ENCODE assay signal across 10 cellular contexts in genomic region chr2:68387408-68388350, GRCh38. TPM values are rescaled to one million over a fixed set of nuclear protein-coding genes. Genes with fewer than 3 reads are reported as not detected.
DNase-seq lines count a peak whose midpoint lies in the region; ATAC-seq and TF ChIP-seq lines count a peak whose summit lies in the region.
"Had no signal": no experiment of that assay in that cellular context is flagged by ENCODE, and none has a peak within 500 bp of the region (broad histone marks: within the 10 kb centered on the region; RNA-seq: fewer than 3 reads in every experiment).

No MANE protein-coding gene starts in this region.

- no peaks in the 10 kb centered on the region for H3K9me3 ChIP-seq in upper lobe of left lung
- H3K9me3 ChIP-seq: pancreas had no signal

- ATAC-seq in HG03135 (IDR thresholded peaks at IDR 0.05; ENCODE audit: unreplicated experiment) (peak; percentile 45), upper lobe of left lung (ENCODE audit: low FRiP score in 2 of 2) (peak; percentile 34 to 51)

- no peak for TF ChIP-seq EP300 in upper lobe of left lung (IDR thresholded peaks at IDR 0.05)

- POLR2A ChIA-PET in MCF 10A (lab: Yijun Ruan, JAX), result no interaction called here

- H3K4me3 ChIP-seq in upper lobe of left lung (no peak overlapping the region), foreskin fibroblast (ENCODE audit: low read depth in 1 of 2, low read length in 2 of 2) (no peak overlapping the region)
- H3K4me3 ChIP-seq: pancreas had no signal

- H3K9me3 Mint-ChIP-seq in activated naive CD4-positive, alpha-beta T cell treated with anti-CD3 and anti-CD28 coated beads, Interleukin-2, amount 10 ng/mL, durations not matched to agents 7 days and 5 days, result no peaks in the 10 kb centered on the region
- H3K9me3 Mint-ChIP-seq in T-helper 2 cell treated with Interferon-gamma antibody and Interleukin-4, amounts not matched to agents 5 μg/mL and 100 μg/mL, for 36 hours, result no peaks in the 10 kb centered on the region
- H3K9me3 Mint-ChIP-seq in MCF 10A (ENCODE audit: unreplicated experiment), result no peaks in the 10 kb centered on the region

- 42 to 45% methylated on average over 5 of the region's 5 CpGs for WGBS in upper lobe of left lung, 2 donors

- peaks cover 24% of the 10 kb centered on the region for H3K27me3 Mint-ChIP-seq in activated naive CD4-positive, alpha-beta T cell treated with anti-CD3 and anti-CD28 coated beads, Interleukin-2, amount 10 ng/mL, durations not matched to agents 7 days and 5 days
- H3K27me3 Mint-ChIP-seq in T-helper 2 cell treated with Interferon-gamma antibody and Interleukin-4, amounts not matched to agents 5 μg/mL and 100 μg/mL, for 36 hours (ENCODE audit: low read depth), result peaks cover 38% of the 10 kb centered on the region
- peaks cover 44% of the 10 kb centered on the region for H3K27me3 Mint-ChIP-seq in MCF 10A (ENCODE audit: insufficient read depth, unreplicated experiment)

- no peaks in the 10 kb centered on the region for H3K36me3 ChIP-seq in upper lobe of left lung
- H3K36me3 ChIP-seq: pancreas had no signal

- peak; percentile 25 for DNase-seq in activated naive CD4-positive, alpha-beta T cell treated with anti-CD3 and anti-CD28 coated beads, Interleukin-2, amount 10 ng/mL, durations not matched to agents 7 days and 5 days
- DNase-seq in activated naive CD4-positive, alpha-beta T cell treated with Interleukin-2 at 50 U/mL for 16 hours, result no peak
- DNase-seq in T-helper 2 cell treated with Interferon-gamma antibody and Interleukin-4, amounts not matched to agents 5 μg/mL and 100 μg/mL, for 36 hours (ENCODE audit: low spot score), result peak; percentile 20
- no peak for DNase-seq in upper lobe of left lung
- DNase-seq in foreskin fibroblast, result no peak
- no peak for DNase-seq in G401 (ENCODE audit: low spot score)
- DNase-seq in MCF 10A (ENCODE audit: unreplicated experiment), result no peak
- DNase-seq: pancreas had no signal

- CTCF ChIA-PET in activated naive CD4-positive, alpha-beta T cell treated with anti-CD3 and anti-CD28 coated beads, Interleukin-2, amount 10 ng/mL, durations not matched to agents 7 days and 5 days (lab: Charles Lee), result interaction anchor here (4.1 kb wide), 1 partner anchor 53 kb away, joined by 17 read pairs; no protein-coding TSS in a partner anchor
- CTCF ChIA-PET in MCF 10A (lab: Yijun Ruan, JAX), result interaction anchor here (0.6 to 0.7 kb wide), 2 partner anchors 75 to 419 kb away, joined by 3 to 4 read pairs; no protein-coding TSS in a partner anchor

- H3K4me3 Mint-ChIP-seq in activated naive CD4-positive, alpha-beta T cell treated with anti-CD3 and anti-CD28 coated beads, Interleukin-2, amount 10 ng/mL, durations not matched to agents 7 days and 5 days, result no peak overlapping the region
- H3K4me3 Mint-ChIP-seq in T-helper 2 cell treated with Interferon-gamma antibody and Interleukin-4, amounts not matched to agents 5 μg/mL and 100 μg/mL, for 36 hours, result peak overlapping the region; percentile 60
- no peak overlapping the region for H3K4me3 Mint-ChIP-seq in MCF 10A (ENCODE audit: unreplicated experiment)

- H3K27ac ChIP-seq in upper lobe of left lung, result peak overlapping the region; percentile 52 to 72 (median 54)
- H3K27ac ChIP-seq: C4-2B, pancreas had no signal

- in situ Hi-C loops in G401 (cut with HindIII; ENCODE audit: low sequenced_read_pairs), result no loop called here

- TF ChIP-seq CTCF in upper lobe of left lung (IDR thresholded peaks at IDR 0.05) (no peak), foreskin fibroblast (IDR thresholded peaks at IDR 0.05; ENCODE audit: low read depth, low read length) (no peak), MCF 10A (IDR thresholded peaks at IDR 0.05; ENCODE audit: unreplicated experiment) (no peak)

- H3K27me3 ChIP-seq in upper lobe of left lung, result no peaks in the 10 kb centered on the region
- H3K27me3 ChIP-seq: pancreas had no signal

- H3K36me3 Mint-ChIP-seq in activated naive CD4-positive, alpha-beta T cell treated with anti-CD3 and anti-CD28 coated beads, Interleukin-2, amount 10 ng/mL, durations not matched to agents 7 days and 5 days, result no peaks in the 10 kb centered on the region
- no peaks in the 10 kb centered on the region for H3K36me3 Mint-ChIP-seq in T-helper 2 cell treated with Interferon-gamma antibody and Interleukin-4, amounts not matched to agents 5 μg/mL and 100 μg/mL, for 36 hours (ENCODE audit: low read depth)
- no peaks in the 10 kb centered on the region for H3K36me3 Mint-ChIP-seq in MCF 10A (ENCODE audit: insufficient read depth, unreplicated experiment)

- H3K27ac Mint-ChIP-seq in activated naive CD4-positive, alpha-beta T cell treated with anti-CD3 and anti-CD28 coated beads, Interleukin-2, amount 10 ng/mL, durations not matched to agents 7 days and 5 days, result peak overlapping the region; percentile 79
- peak overlapping the region; percentile 73 for H3K27ac Mint-ChIP-seq in T-helper 2 cell treated with Interferon-gamma antibody and Interleukin-4, amounts not matched to agents 5 μg/mL and 100 μg/mL, for 36 hours
- H3K27ac Mint-ChIP-seq in MCF 10A (ENCODE audit: low read depth, unreplicated experiment), result no peak overlapping the region

- no TSS peak for BruUV-seq in MCF 10A (replicated peaks; lab: Mats Ljungman, UMichigan)

- H3K4me1 ChIP-seq in upper lobe of left lung, result peaks cover 3 to 12% (median 5%) of the 10 kb centered on the region in 4 donors

- intact Hi-C loops in MCF 10A (cut with micrococcal nuclease), result no loop called here

- peaks cover 38% of the 10 kb centered on the region for H3K4me1 Mint-ChIP-seq in activated naive CD4-positive, alpha-beta T cell treated with anti-CD3 and anti-CD28 coated beads, Interleukin-2, amount 10 ng/mL, durations not matched to agents 7 days and 5 days
- peaks cover 31% of the 10 kb centered on the region for H3K4me1 Mint-ChIP-seq in T-helper 2 cell treated with Interferon-gamma antibody and Interleukin-4, amounts not matched to agents 5 μg/mL and 100 μg/mL, for 36 hours (ENCODE audit: low read depth)
- no peaks in the 10 kb centered on the region for H3K4me1 Mint-ChIP-seq in MCF 10A (ENCODE audit: insufficient read depth, unreplicated experiment)

- TF ChIP-seq POLR2A in upper lobe of left lung (IDR thresholded peaks at IDR 0.05), result no peak

RNA-seq across cellular contexts. Expression of gene PLEK, which starts 22.6 kb away (rescaled TPM):
- total RNA-seq in upper lobe of left lung, result 10 to 100 TPM; 12.4 to 45.6 (median 17.0) TPM
- total RNA-seq in G401 (2014; rRNA removed; shearing (Covaris generic)), result not detected in 2 replicates
- not detected in 2 replicates for total RNA-seq in MCF 10A (2022)

Comparison
In these comparisons a context has a peak if more than half of its experiments do, and no peak if none do; other contexts are left out.
1. DNase-seq: peak in activated naive CD4-positive, alpha-beta T cell treated with anti-CD3 and anti-CD28 coated beads, Interleukin-2, amount 10 ng/mL, durations not matched to agents 7 days and 5 days (single experiment) and T-helper 2 cell treated with Interferon-gamma antibody and Interleukin-4, amounts not matched to agents 5 μg/mL and 100 μg/mL, for 36 hours (single experiment); none in activated naive CD4-positive, alpha-beta T cell treated with Interleukin-2 at 50 U/mL for 16 hours (single experiment), upper lobe of left lung (0 of 2), foreskin fibroblast (0 of 2), G401 (single experiment) and MCF 10A (single experiment).
2. RNA of gene PLEK, which starts 22.6 kb away (total RNA-seq): 12.4 to 45.6 TPM in upper lobe of left lung; not detected in MCF 10A and not detected in G401; every median in the first group is over 10 times any median in the second.